9 cellular contexts compared by ENCODE assay signal in genomic region chr7:129218514-129219036, GRCh38. TPM values are rescaled to one million over a fixed set of nuclear protein-coding genes. Genes with fewer than 3 reads are reported as not detected.
DNase-seq lines count a peak whose midpoint lies in the region; ATAC-seq and TF ChIP-seq lines count a peak whose summit lies in the region.
"Had no signal": no experiment of that assay in that cellular context is flagged by ENCODE, and none has a peak within 500 bp of the region (broad histone marks: within the 10 kb centered on the region; RNA-seq: fewer than 3 reads in every experiment).

No MANE protein-coding gene starts in this region.

- WGBS in lower leg skin, 2 donors: 14 to 15% methylated on average over 9 of the region's 9 CpGs

- POLR2A ChIA-PET in activated CD4-positive, alpha-beta T cell treated with anti-CD3 and anti-CD28 coated beads, Interleukin-2, amount 10 ng/mL, durations not matched to agents 7 days and 5 days (lab: Charles Lee): no interaction called here

- H3K4me3 Mint-ChIP-seq in activated CD4-positive, alpha-beta T cell treated with anti-CD3 and anti-CD28 coated beads, Interleukin-2, amount 10 ng/mL, durations not matched to agents 7 days and 5 days: no peak overlapping the region
- H3K4me3 Mint-ChIP-seq: dendritic cell treated with granulocyte-macrophage colony-stimulating factor and Interleukin-4, amounts not matched to agents 40 ng/mL and 50 ng/mL, for 4 days had no signal

- intact Hi-C loops in lower leg skin (cut with DNase I; ENCODE audit: low total_unique reads): loop anchor here (10.0 kb wide), 2 partner anchors 56 to 146 kb away; no protein-coding TSS in a partner anchor

- TF ChIP-seq CTCF in DOHH2 (IDR thresholded peaks at IDR 0.05; ENCODE audit: low read depth, low read length, poor library complexity, severe bottlenecking) (peak; percentile 100), HL-60 (IDR thresholded peaks at IDR 0.05; ENCODE audit: insufficient read depth, low read length) (peak; percentile 94), lower leg skin (IDR thresholded peaks at IDR 0.05) (peak in 1 of 3 donors; percentile 91)

- ATAC-seq in HG03469 (IDR thresholded peaks at IDR 0.05; ENCODE audit: unreplicated experiment): no peak

- DNase-seq in HL-60 (ENCODE audit: low read depth in 1 of 2, low spot score in 1 of 2) (peak in 1 of 2 experiments; percentile 75), NCI-H748 (lab: John Stamatoyannopoulos, UW; ENCODE audit: unreplicated experiment) (peak; percentile 78), dermis blood vessel endothelial cell (peak; percentile 90), lower leg skin (ENCODE audit: low spot score in 2 of 2) (peak; percentile 86 to 96)
- DNase-seq in activated CD4-positive, alpha-beta T cell treated with anti-CD3 and anti-CD28 coated beads, Interleukin-2, amount 10 ng/mL, durations not matched to agents 7 days and 5 days: peak; percentile 84
- DNase-seq in stimulated activated CD4-positive, alpha-beta T cell treated with anti-CD3 and anti-CD28 coated beads, TNF-alpha, amount 100 ng/mL, for 24 hours (ENCODE audit: low read depth in 3 of 3): peak; percentile 57 to 71 (median 68)

- no peaks in the 10 kb centered on the region for H3K36me3 ChIP-seq in DOHH2 (ENCODE audit: control insufficient read depth, low read length)

- peaks cover 17% of the 10 kb centered on the region for H3K4me1 Mint-ChIP-seq in activated CD4-positive, alpha-beta T cell treated with anti-CD3 and anti-CD28 coated beads, Interleukin-2, amount 10 ng/mL, durations not matched to agents 7 days and 5 days

- no peak overlapping the region for H3K4me2 ChIP-seq in DOHH2 (ENCODE audit: low read length)

- H3K79me2 ChIP-seq in DOHH2 (ENCODE audit: control insufficient read depth, low read length): no peaks in the 10 kb centered on the region

- no peaks in the 10 kb centered on the region for H4K20me1 ChIP-seq in DOHH2 (ENCODE audit: control insufficient read depth, insufficient read depth, low read depth, low read length)

- no peak for TF ChIP-seq POLR2A in lower leg skin (IDR thresholded peaks at IDR 0.05)

- H3K27me3 Mint-ChIP-seq in activated CD4-positive, alpha-beta T cell treated with anti-CD3 and anti-CD28 coated beads, Interleukin-2, amount 10 ng/mL, durations not matched to agents 7 days and 5 days: no peaks in the 10 kb centered on the region

- H3K4me3 ChIP-seq in DOHH2 (ENCODE audit: low read length) (no peak overlapping the region), HL-60 (replicated peaks; ENCODE audit: insufficient read depth, low read length) (no peak overlapping the region), lower leg skin (ENCODE audit: low read depth, poor library complexity, severe bottlenecking) (no peak overlapping the region)

- H3K27ac ChIP-seq in DOHH2 (ENCODE audit: low read depth, low read length): no peak overlapping the region
- H3K27ac ChIP-seq in HL-60 (replicated peaks): no peak overlapping the region

- peaks cover 15% of the 10 kb centered on the region for H3K4me1 ChIP-seq in DOHH2 (ENCODE audit: control insufficient read depth, low read length)

- H3K27me3 ChIP-seq in DOHH2 (ENCODE audit: control insufficient read depth, low read length) (no peaks in the 10 kb centered on the region), HL-60 (ENCODE audit: insufficient read depth, poor library complexity, severe bottlenecking) (no peaks in the 10 kb centered on the region)

- no peaks in the 10 kb centered on the region for H3K9me2 ChIP-seq in DOHH2 (replicated peaks; ENCODE audit: control insufficient read depth, low read length)

- H3K9me3 ChIP-seq in DOHH2 (ENCODE audit: control insufficient read depth, insufficient read depth, low read length): 0 out of 2 replicates have a peak, but pooled peaks cover 2% of the 10 kb centered on the region

- CTCF ChIA-PET in activated CD4-positive, alpha-beta T cell treated with anti-CD3 and anti-CD28 coated beads, Interleukin-2, amount 10 ng/mL, durations not matched to agents 7 days and 5 days (lab: Charles Lee): interaction anchor here (0.6 to 6.3 kb wide), 38 partner anchors 9 to 605 kb away, joined by 3 to 45 read pairs (median 4); no protein-coding TSS in a partner anchor

- no peaks in the 10 kb centered on the region for H3F3A ChIP-seq in DOHH2 (ENCODE audit: control insufficient read depth, insufficient read depth)

- H3K9me3 Mint-ChIP-seq in activated CD4-positive, alpha-beta T cell treated with anti-CD3 and anti-CD28 coated beads, Interleukin-2, amount 10 ng/mL, durations not matched to agents 7 days and 5 days: no peaks in the 10 kb centered on the region
- H3K9me3 Mint-ChIP-seq: dendritic cell treated with granulocyte-macrophage colony-stimulating factor and Interleukin-4, amounts not matched to agents 40 ng/mL and 50 ng/mL, for 4 days had no signal

- H3K27ac Mint-ChIP-seq in activated CD4-positive, alpha-beta T cell treated with anti-CD3 and anti-CD28 coated beads, Interleukin-2, amount 10 ng/mL, durations not matched to agents 7 days and 5 days: no peak overlapping the region
- H3K27ac Mint-ChIP-seq: dendritic cell treated with granulocyte-macrophage colony-stimulating factor and Interleukin-4, amounts not matched to agents 40 ng/mL and 50 ng/mL, for 4 days had no signal

- H3K36me3 Mint-ChIP-seq in activated CD4-positive, alpha-beta T cell treated with anti-CD3 and anti-CD28 coated beads, Interleukin-2, amount 10 ng/mL, durations not matched to agents 7 days and 5 days (ENCODE audit: low read depth): no peaks in the 10 kb centered on the region

RNA-seq across cellular contexts. Expression of gene AHCYL2, which starts 6.3 kb away (rescaled TPM):
- total RNA-seq in activated CD4-positive, alpha-beta T cell treated with anti-CD3 and anti-CD28 coated beads, Interleukin-2, amount 10 ng/mL, durations not matched to agents 7 days and 5 days: 10 to 100 TPM in 1 of 2 experiments, 1 to 10 TPM in 1; 9.7 to 11.4 TPM
- total RNA-seq in dermis blood vessel endothelial cell (20.9 and 25.6 TPM in 2 replicates), lower leg skin (10 to 100 TPM; 31.1 to 45.8 (median 39.2) TPM)

RNA-seq across cellular contexts. Expression of gene SMO, which starts 30.1 kb away (rescaled TPM):
- total RNA-seq in activated CD4-positive, alpha-beta T cell treated with anti-CD3 and anti-CD28 coated beads, Interleukin-2, amount 10 ng/mL, durations not matched to agents 7 days and 5 days: not detected
- total RNA-seq in dermis blood vessel endothelial cell (3.2 and 5.8 TPM in 2 replicates), lower leg skin (10 to 100 TPM in 3 of 4 donors, 1 to 10 TPM in 1; 9.7 to 19.4 (median 14.7) TPM)
